In the genomic region with DNA sequence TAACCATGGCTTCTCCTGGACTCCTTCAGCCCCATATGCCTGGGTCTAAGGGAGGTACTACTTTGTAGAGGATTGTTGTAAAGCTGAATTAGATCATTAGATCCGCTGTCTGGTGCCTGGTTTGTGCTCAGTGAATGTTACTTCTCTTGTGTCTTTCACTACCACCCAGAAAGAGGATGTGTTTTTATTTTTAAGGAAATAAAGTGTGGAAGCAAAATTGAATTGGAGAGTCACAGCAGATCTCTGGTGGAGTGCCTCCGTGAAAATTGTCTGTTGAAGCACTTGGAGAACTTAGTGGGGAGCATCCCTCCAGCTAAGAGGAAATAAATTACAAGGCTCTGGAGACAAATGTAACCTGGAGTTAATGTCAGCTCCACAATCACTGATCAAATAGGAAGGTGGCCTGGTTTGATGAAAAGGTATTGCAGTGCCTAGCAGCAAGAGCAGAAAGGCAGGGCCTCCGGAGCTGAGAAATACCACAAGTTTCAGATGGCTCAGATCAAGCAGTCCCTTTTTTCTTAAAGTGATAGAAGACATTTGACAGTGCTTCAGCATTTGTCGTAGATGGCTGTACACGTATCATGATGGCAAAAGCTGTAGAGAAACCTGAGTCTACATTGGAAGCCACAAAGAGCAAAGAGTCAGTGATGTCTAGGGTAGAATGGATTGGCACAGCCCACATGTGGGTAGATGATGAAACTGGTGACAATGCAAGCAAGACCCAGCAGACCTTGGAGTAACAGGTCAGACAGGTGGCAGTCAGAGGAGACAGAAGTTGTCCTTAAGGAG, we compare ENCODE assay signal across 9 cellular contexts.
DNase-seq lines count a peak whose midpoint lies in the region; ATAC-seq, FAIRE-seq and TF ChIP-seq lines count a peak whose summit lies in the region.
"Had no signal": no experiment of that assay in that cellular context is flagged by ENCODE, and none has a peak within 500 bp of the region (broad histone marks: within the 10 kb centered on the region; RNA-seq: fewer than 3 reads in every experiment).

No MANE protein-coding gene starts in this region.

- H3F3A ChIP-seq in PC-9 (ENCODE audit: insufficient read depth, low read depth): peaks cover 54% of the 10 kb centered on the region

- H3K27me3 ChIP-seq in PC-9 (ENCODE audit: insufficient read depth, low read depth): no peaks in the 10 kb centered on the region

- H4K20me1 ChIP-seq in PC-9 (ENCODE audit: insufficient read depth): no peaks in the 10 kb centered on the region

- H3K36me3 ChIP-seq in PC-9 (ENCODE audit: low read depth): no peaks in the 10 kb centered on the region

- H3K4me2 ChIP-seq in PC-9: peak overlapping the region; percentile 72

- CTCF ChIA-PET in PC-9 (lab: Charles Lee): interaction anchor here (1.5 kb wide), 1 partner anchor 69 kb away, joined by 5 read pairs; no protein-coding TSS in a partner anchor

- ATAC-seq in GM21786 (IDR thresholded peaks at IDR 0.05; ENCODE audit: unreplicated experiment): peak; percentile 40
- no peak for ATAC-seq in GM21528 (IDR thresholded peaks at IDR 0.05; ENCODE audit: low FRiP score, unreplicated experiment)
- ATAC-seq: left lobe of liver had no signal

- H3K4me3 ChIP-seq in PC-9: no peak overlapping the region

- H3K9me2 ChIP-seq in PC-9 (ENCODE audit: insufficient read depth): no peaks in the 10 kb centered on the region

- no peaks in the 10 kb centered on the region for H3K9me3 ChIP-seq in PC-9 (ENCODE audit: insufficient read depth, low read depth)

- peak overlapping the region; percentile 94 for H3K27ac ChIP-seq in PC-9

- no peak overlapping the region for H2AFZ ChIP-seq in PC-9

- no peak for TF ChIP-seq CTCF in PC-9 (conservative IDR thresholded peaks at IDR 0.05)

- no TSS peak for BruUV-seq in PC-9 (replicated peaks; lab: Mats Ljungman, UMichigan)

- FAIRE-seq in GM12892 (lab: Jason Lieb, UNC): peak; percentile 62

- no peaks in the 10 kb centered on the region for H3K79me2 ChIP-seq in PC-9 (ENCODE audit: low read depth)

- POLR2A ChIA-PET in PC-9 (lab: Charles Lee; ENCODE audit: unreplicated experiment): no interaction called here

- no peak for TF ChIP-seq POLR2A in GM12892 (IDR thresholded peaks at IDR 0.05; ENCODE audit: low read depth, low read length)

- H3K4me1 ChIP-seq in PC-9 (replicated peaks; ENCODE audit: insufficient read depth): peaks cover 78% of the 10 kb centered on the region

- intact Hi-C loops in PC-9 (cut with micrococcal nuclease; ENCODE audit: unreplicated experiment): loop anchor here (5.0 to 10.0 kb wide), 3 partner anchors 277 to 460 kb away; no protein-coding TSS in a partner anchor

- DNase-seq in GM12892 (ENCODE audit: insufficient read length) (no peak), PC-9 (peak; percentile 28 to 48), midbrain (lab: John Stamatoyannopoulos, UW) (peak; percentile 24), HuH-7.5 (ENCODE audit: low spot score) (no peak), DMS 273 treated with DMSO at 0.1 percent for 48 hours (lab: John Stamatoyannopoulos, UW) (no peak)
- DNase-seq: NCI-H524 had no signal

Comparison
In these comparisons a context has a peak if more than half of its experiments do, and no peak if none do; other contexts are left out.
1. DNase-seq: peak in PC-9 (2 of 2) and midbrain (single experiment); none in GM12892 (single experiment), HuH-7.5 (single experiment) and DMS 273 treated with DMSO at 0.1 percent for 48 hours (single experiment).